Comparison of ENCODE assay signal across 20 cellular contexts in the genomic region with DNA sequence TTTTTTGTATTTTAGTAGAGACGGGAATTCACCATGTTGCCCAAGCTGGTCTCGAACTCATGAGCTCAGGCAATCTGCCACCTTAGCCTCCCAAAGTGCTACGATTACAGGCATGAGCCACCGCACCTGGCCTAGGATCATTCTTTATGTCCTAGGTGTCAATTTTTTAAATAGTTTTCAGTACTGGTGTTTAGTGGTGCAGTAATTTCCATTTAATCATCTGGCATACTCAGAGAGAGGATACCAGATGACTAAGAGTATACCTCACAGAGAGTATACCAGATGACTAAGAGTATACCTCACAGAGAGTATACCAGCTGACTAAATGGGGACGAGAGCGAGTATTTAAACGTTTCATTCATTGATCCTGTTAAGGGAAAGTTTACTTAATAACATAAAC. TPM values are rescaled to one million over a fixed set of nuclear protein-coding genes. Genes with fewer than 3 reads are reported as not detected.
DNase-seq lines count a peak whose midpoint lies in the region; ATAC-seq and TF ChIP-seq lines count a peak whose summit lies in the region.
"Had no signal": no experiment of that assay in that cellular context is flagged by ENCODE, and none has a peak within 500 bp of the region (broad histone marks: within the 10 kb centered on the region; RNA-seq: fewer than 3 reads in every experiment).

No MANE protein-coding gene starts in this region.

- H3K27ac ChIP-seq in RWPE1 (no peak overlapping the region), fibroblast of lung (ENCODE audit: insufficient read depth, low read length) (no peak overlapping the region)
- H3K27ac ChIP-seq: 22Rv1, HL-60, psoas muscle, stomach had no signal

- POLR2A ChIA-PET in RWPE1 (lab: Yijun Ruan, JAX; ENCODE audit: low non-redundant PET): no interaction called here

- DNase-seq in activated CD4-positive, CD25-positive, alpha-beta regulatory T cell (lab: John Stamatoyannopoulos, UW): no peak
- DNase-seq in EL (peak; percentile 34), RWPE1 (ENCODE audit: low spot score) (peak; percentile 8), fibroblast of lung (ENCODE audit: low read depth in 2 of 2) (peak; percentile 7 to 74), C1 segment of cervical spinal cord (lab: John Stamatoyannopoulos, UW) (no peak)
- DNase-seq: activated B cell treated with CpG ODN at 0.5 μM for 24 hours; amygdala; CD4-positive, alpha-beta memory T cell; DND-41; KG1; naive thymus-derived CD8-positive, alpha-beta T cell; NCI-H1105 treated with DMSO at 0.1 percent for 48 hours; psoas muscle; stomach had no signal

- H3K9me3 ChIP-seq in fibroblast of lung (ENCODE audit: control insufficient read depth, insufficient read depth, low read depth, low read length): no peaks in the 10 kb centered on the region
- H3K9me3 ChIP-seq: psoas muscle, stomach had no signal

- no peak overlapping the region for H3K4me3 ChIP-seq in fibroblast of lung (replicated peaks in 1 of 4; ENCODE audit: control extremely low read depth in 1 of 4, insufficient read depth in 1 of 4, low read depth in 3 of 4, low read length in 4 of 4)
- H3K4me3 ChIP-seq: lung, psoas muscle, stomach had no signal

- H3K79me2 ChIP-seq in fibroblast of lung (ENCODE audit: control insufficient read depth, insufficient read depth, low read length): no peaks in the 10 kb centered on the region

- H3K9ac ChIP-seq in fibroblast of lung (ENCODE audit: insufficient read depth, low read length): no peak overlapping the region

- TF ChIP-seq CTCF in RWPE1 (conservative IDR thresholded peaks at IDR 0.05; ENCODE audit: low read depth): no peak
- TF ChIP-seq CTCF in fibroblast of lung (conservative IDR thresholded peaks at IDR 0.05 in 1 of 2, IDR thresholded peaks at IDR 0.05 in 1 of 2; ENCODE audit: low read depth in 1 of 2, low read length in 2 of 2): no peak

- H4K20me1 ChIP-seq in fibroblast of lung (ENCODE audit: control insufficient read depth, extremely low read depth, insufficient read depth, low read length): no peaks in the 10 kb centered on the region

- no peaks in the 10 kb centered on the region for H3K27me3 ChIP-seq in fibroblast of lung (ENCODE audit: control insufficient read depth, insufficient read depth, low read length)
- H3K27me3 ChIP-seq: stomach had no signal

- no peaks in the 10 kb centered on the region for H3K4me1 ChIP-seq in fibroblast of lung (ENCODE audit: control insufficient read depth, extremely low read depth, insufficient read depth, low read length)
- H3K4me1 ChIP-seq: psoas muscle, stomach had no signal

- H2AFZ ChIP-seq in fibroblast of lung (ENCODE audit: low read length): no peak overlapping the region

- ATAC-seq in activated CD4-positive, CD25-positive, alpha-beta regulatory T cell treated with anti-CD3 and anti-CD28 coated beads, Interleukin-2, amount 50 U/mL, for 24 hours: peak; percentile 89
- ATAC-seq in GM21360 (IDR thresholded peaks at IDR 0.05; ENCODE audit: unreplicated experiment) (no peak), HG02678 (IDR thresholded peaks at IDR 0.05; ENCODE audit: unreplicated experiment) (no peak)
- ATAC-seq: naive thymus-derived CD8-positive, alpha-beta T cell; psoas muscle had no signal

- no peak overlapping the region for H3K4me2 ChIP-seq in fibroblast of lung (ENCODE audit: extremely low read depth, insufficient read depth, low read length)

- CTCF ChIA-PET in RWPE1 (lab: Yijun Ruan, JAX): no interaction called here

- no peaks in the 10 kb centered on the region for H3K36me3 ChIP-seq in fibroblast of lung (ENCODE audit: control insufficient read depth, insufficient read depth, low read length)

RNA-seq across cellular contexts. Expression of gene TMEM248, which starts 37.3 kb away (rescaled TPM):
- total RNA-seq in fibroblast of lung: 59.6 and 65.7 TPM in 2 replicates
- polyA plus RNA-seq in fibroblast of lung: 162 and 220 TPM in 2 replicates
- 63.8 and 66.0 TPM in 2 replicates for polyA plus RNA-seq in fibroblast of lung (2012)
- polyA minus RNA-seq in fibroblast of lung (ENCODE audit: low replicate concordance): 383 and 532 TPM in 2 replicates

Comparison
In these comparisons a context has a peak if more than half of its experiments do, and no peak if none do; other contexts are left out.
1. ATAC-seq: peak in activated CD4-positive, CD25-positive, alpha-beta regulatory T cell treated with anti-CD3 and anti-CD28 coated beads, Interleukin-2, amount 50 U/mL, for 24 hours (2 of 2); none in GM21360 (single experiment) and HG02678 (single experiment).
2. DNase-seq: peak in EL (single experiment), RWPE1 (single experiment) and fibroblast of lung (2 of 2); none in activated CD4-positive, CD25-positive, alpha-beta regulatory T cell (0 of 4) and C1 segment of cervical spinal cord (0 of 14).